ENCODE assay signal across 23 cellular contexts in genomic region chr10:78899098-78899754, GRCh38.
"Had no signal": no experiment of that assay in that cellular context is flagged by ENCODE, and none has a peak within 500 bp of the region (broad histone marks: within the 10 kb centered on the region; RNA-seq: fewer than 3 reads in every experiment).

No MANE protein-coding gene starts in this region.

- H3K27ac Mint-ChIP-seq: activated CD4-positive, alpha-beta T cell treated with anti-CD3 and anti-CD28 coated beads, Interleukin-2, amount 10 ng/mL, durations not matched to agents 7 days and 5 days; activated CD8-positive, alpha-beta T cell treated with anti-CD3 and anti-CD28 coated beads for 36 hours; activated naive CD8-positive, alpha-beta T cell; activated T-helper 2 cell treated with anti-CD3 and anti-CD28 coated beads, Interferon-gamma antibody, Interleukin-2, Interleukin-4, amounts not matched to agents 10 μg/mL and 5 μg/mL and 100 μg/mL, durations not matched to agents 14 hours and 24 hours and 36 hours; endodermal cell; stimulated activated naive B cell treated with anti-CD40 and anti-IgM and Interleukin-4, amounts not matched to agents 10 μg/mL and 1 μg/mL and 100 μg/mL, for 72 hours; T-cell; T-helper 2 cell treated with Interferon-gamma antibody and Interleukin-4, amounts not matched to agents 5 μg/mL and 100 μg/mL, for 36 hours had no signal

- H3K4me1 ChIP-seq: left lung, parathyroid adenoma had no signal

- H3K27me3 ChIP-seq: gastroesophageal sphincter, heart left ventricle, left lung had no signal

- H3K27me3 Mint-ChIP-seq: activated CD4-positive, alpha-beta T cell treated with anti-CD3 and anti-CD28 coated beads, Interleukin-2, amount 10 ng/mL, durations not matched to agents 7 days and 5 days; activated CD8-positive, alpha-beta T cell treated with anti-CD3 and anti-CD28 coated beads for 36 hours; activated naive CD8-positive, alpha-beta T cell; T-cell had no signal

- H3K9me3 Mint-ChIP-seq: activated T-cell treated with anti-CD3 and anti-CD28 coated beads, Interleukin-2, amount 50 U/mL, for 4 hours; activated T-helper 2 cell treated with anti-CD3 and anti-CD28 coated beads, Interferon-gamma antibody, Interleukin-2, Interleukin-4, amounts not matched to agents 10 μg/mL and 5 μg/mL and 100 μg/mL, durations not matched to agents 14 hours and 24 hours and 36 hours; endodermal cell; nephron; T-cell; T-helper 2 cell treated with Interferon-gamma antibody and Interleukin-4, amounts not matched to agents 5 μg/mL and 100 μg/mL, for 36 hours had no signal

- H2AFZ ChIP-seq: parathyroid adenoma had no signal

- H3K27ac ChIP-seq: gastroesophageal sphincter, left lung, parathyroid adenoma, thoracic aorta, WERI-Rb-1 had no signal

- H3K4me1 Mint-ChIP-seq: activated CD4-positive, alpha-beta T cell treated with anti-CD3 and anti-CD28 coated beads, Interleukin-2, amount 10 ng/mL, durations not matched to agents 7 days and 5 days; stimulated activated naive B cell treated with anti-CD40 and anti-IgM and Interleukin-4, amounts not matched to agents 10 μg/mL and 1 μg/mL and 100 μg/mL, for 72 hours; T-cell had no signal

- H3K4me3 ChIP-seq: gastroesophageal sphincter, heart left ventricle, left lung, thoracic aorta had no signal

- H3K36me3 ChIP-seq: gastroesophageal sphincter, heart left ventricle, left lung, thoracic aorta, WERI-Rb-1 had no signal

- H3K9ac ChIP-seq: parathyroid adenoma had no signal

- H3K36me3 Mint-ChIP-seq: activated naive CD8-positive, alpha-beta T cell; stimulated activated naive B cell treated with anti-CD40 and anti-IgM and Interleukin-4, amounts not matched to agents 10 μg/mL and 1 μg/mL and 100 μg/mL, for 72 hours; T-cell had no signal

- ATAC-seq: activated CD8-positive, alpha-beta T cell treated with anti-CD3 and anti-CD28 coated beads for 36 hours; activated T-cell treated with anti-CD3 and anti-CD28 coated beads, Interleukin-2, amount 50 U/mL, for 4 hours; left lung; SK-N-SH treated with all-trans-retinoic acid at 6 μM for 48 hours; stimulated activated naive B cell treated with anti-CD40 and anti-IgM and Interleukin-4, amounts not matched to agents 10 μg/mL and 1 μg/mL and 100 μg/mL, for 72 hours; T-cell had no signal

- DNase-seq: activated CD4-positive, alpha-beta T cell treated with anti-CD3 and anti-CD28 coated beads, Interleukin-2, amount 10 ng/mL, durations not matched to agents 7 days and 5 days; activated CD4-positive, CD25-positive, alpha-beta regulatory T cell treated with anti-CD3 and anti-CD28 coated beads, Interleukin-2, amount 50 U/mL, for 72 hours; activated CD8-positive, alpha-beta T cell treated with anti-CD3 and anti-CD28 coated beads for 36 hours; activated naive CD4-positive, alpha-beta T cell; activated T-cell treated with anti-CD3 and anti-CD28 coated beads, Interleukin-2, amount 50 U/mL, for 4 hours; cerebellar nuclear complex; cortex of kidney; left lung; stimulated activated CD4-positive, alpha-beta T cell treated with anti-CD3 and anti-CD28 coated beads, Interleukin-2, amount 100 ng/mL, for 48 hours; stimulated activated CD8-positive, alpha-beta memory T cell treated with anti-CD3 and anti-CD28 coated beads, Interleukin-4, amount 100 ng/mL, for 48 hours; stimulated activated naive B cell treated with anti-CD40 and anti-IgM and Interleukin-4, amounts not matched to agents 10 μg/mL and 1 μg/mL and 100 μg/mL, for 72 hours; T-cell; WERI-Rb-1 had no signal

- H3K9me3 ChIP-seq: gastroesophageal sphincter, heart left ventricle, left lung, thoracic aorta had no signal

- H3K4me3 Mint-ChIP-seq: activated CD4-positive, alpha-beta T cell treated with anti-CD3 and anti-CD28 coated beads, Interleukin-2, amount 10 ng/mL, durations not matched to agents 7 days and 5 days; activated CD8-positive, alpha-beta T cell treated with anti-CD3 and anti-CD28 coated beads for 36 hours; activated naive CD8-positive, alpha-beta T cell; activated T-cell treated with anti-CD3 and anti-CD28 coated beads, Interleukin-2, amount 50 U/mL, for 4 hours; endodermal cell; nephron; stimulated activated naive B cell treated with anti-CD40 and anti-IgM and Interleukin-4, amounts not matched to agents 10 μg/mL and 1 μg/mL and 100 μg/mL, for 72 hours; T-cell; T-helper 2 cell treated with Interferon-gamma antibody and Interleukin-4, amounts not matched to agents 5 μg/mL and 100 μg/mL, for 36 hours had no signal
